Comparison of ENCODE assay signal across 11 cellular contexts in genomic region chr15:80250614-80251504, GRCh38. TPM values are rescaled to one million over a fixed set of nuclear protein-coding genes. Genes with fewer than 3 reads are reported as not detected.
A peak's percentile ranks its signal among the peaks of the same experiment; 100 is the strongest.
DNase-seq lines count a peak whose midpoint lies in the region; ATAC-seq and TF ChIP-seq lines count a peak whose summit lies in the region.
"Had no signal": no experiment of that assay in that cellular context is flagged by ENCODE, and none has a peak within 500 bp of the region (broad histone marks: within the 10 kb centered on the region; RNA-seq: fewer than 3 reads in every experiment).

No MANE protein-coding gene starts in this region.

- H3K4ac ChIP-seq in trophoblast cell (ENCODE audit: low read depth, low read length) = no peak overlapping the region

- no peak for TF ChIP-seq CTCF in WTC11 (IDR thresholded peaks at IDR 0.05)

- H3K18ac ChIP-seq in trophoblast cell (ENCODE audit: low read length) = no peak overlapping the region

- no peak overlapping the region for H3K23ac ChIP-seq in trophoblast cell (ENCODE audit: low read length)

- no peaks in the 10 kb centered on the region for H3K79me2 ChIP-seq in trophoblast cell (ENCODE audit: control insufficient read depth, insufficient read depth, low read length, poor library complexity)

- no peaks in the 10 kb centered on the region for H3K9me3 Mint-ChIP-seq in WTC11
- H3K9me3 Mint-ChIP-seq: T-helper 1 cell treated with Interleukin-12 subunit alpha and Interleukin-12 subunit beta and Interleukin-4 antibody, amounts not matched to agents 30 μg/mL and 1 μg/mL, for 36 hours had no signal

- no peak overlapping the region for H2BK12ac ChIP-seq in trophoblast cell (ENCODE audit: low read length)

- DNase-seq in WTC11 (ENCODE audit: low spot score) = no peak
- DNase-seq in trophoblast cell = no peak
- DNase-seq in cerebellar nuclear complex (lab: John Stamatoyannopoulos, UW) = no peak
- DNase-seq in DMS 273 treated with DMSO at 0.1 percent for 48 hours (lab: John Stamatoyannopoulos, UW) = no peak
- no peak for DNase-seq in central memory CD4-positive, alpha-beta T cell
- DNase-seq: NCI-H1105 treated with DMSO at 0.1 percent for 48 hours had no signal

- no peak overlapping the region for H2BK120ac ChIP-seq in trophoblast cell (ENCODE audit: insufficient read depth, low read length, poor library complexity)

- H3K27me3 Mint-ChIP-seq in WTC11 (ENCODE audit: low read depth) = peaks cover 59% of the 10 kb centered on the region

- H4K12ac ChIP-seq in trophoblast cell (ENCODE audit: low read depth, low read length) = no peak overlapping the region

- no peak overlapping the region for H3K14ac ChIP-seq in trophoblast cell (ENCODE audit: low read length)

- H3K9ac ChIP-seq in ES-I3 (ENCODE audit: low read depth, low read length) (peak overlapping the region; percentile 78; the same call in 1 of the 2 replicates), trophoblast cell (ENCODE audit: low read length) (no peak overlapping the region)

- H3K4me1 ChIP-seq in ES-I3 (ENCODE audit: insufficient read depth, low read length) (no peaks in the 10 kb centered on the region), trophoblast cell (ENCODE audit: control insufficient read depth in 1 of 2, insufficient read depth in 2 of 2, low read length in 2 of 2) (peaks cover 0 to 4% of the 10 kb centered on the region in 2 experiments)

- no peaks in the 10 kb centered on the region for H3K36me3 Mint-ChIP-seq in WTC11

- peaks cover 4% of the 10 kb centered on the region for H3K4me1 Mint-ChIP-seq in WTC11

- H3K27me3 ChIP-seq in trophoblast cell (ENCODE audit: insufficient read depth, low read length) = peaks cover 12% of the 10 kb centered on the region

- H3K4me3 ChIP-seq in iPS-11a (ENCODE audit: low read depth, low read length) = peak overlapping the region; percentile 44
- H3K4me3 ChIP-seq in trophoblast cell (ENCODE audit: low read depth, low read length) = no peak overlapping the region

- H3K36me3 ChIP-seq in ES-I3 (ENCODE audit: insufficient read depth, low read length) (no peaks in the 10 kb centered on the region), trophoblast cell (ENCODE audit: control insufficient read depth in 1 of 2, insufficient read depth in 2 of 2, low read length in 2 of 2) (no peaks in the 10 kb centered on the region)

- no peak overlapping the region for H2BK5ac ChIP-seq in trophoblast cell (ENCODE audit: low read depth, low read length, poor library complexity)

- no CpG with 5 or more reads among the region's 21 CpGs for WGBS in trophoblast cell (ENCODE audit: extremely low coverage, insufficient coverage, insufficient read length)

- H4K91ac ChIP-seq in trophoblast cell (ENCODE audit: low read depth, low read length) = no peak overlapping the region

- CTCF ChIA-PET in WTC11 (lab: Charles Lee) = interaction anchor here (1.1 kb wide), 1 partner anchor 59 kb away, joined by 4 read pairs; no protein-coding TSS in a partner anchor

- no peak overlapping the region for H2AFZ ChIP-seq in trophoblast cell (ENCODE audit: insufficient read depth, low read length, poor library complexity)

- H3K9me3 ChIP-seq in ES-I3 (ENCODE audit: control insufficient read depth, insufficient read depth, low read length) = no peaks in the 10 kb centered on the region
- H3K9me3 ChIP-seq in trophoblast cell (ENCODE audit: insufficient read depth, low read depth, low read length) = no peaks in the 10 kb centered on the region

- POLR2A ChIA-PET in WTC11 (lab: Charles Lee) = no interaction called here

- no peak overlapping the region for H2AK5ac ChIP-seq in trophoblast cell (ENCODE audit: low read length)

- H3K27ac Mint-ChIP-seq in WTC11 = no peak overlapping the region
- H3K27ac Mint-ChIP-seq: T-helper 1 cell treated with Interleukin-12 subunit alpha and Interleukin-12 subunit beta and Interleukin-4 antibody, amounts not matched to agents 30 μg/mL and 1 μg/mL, for 36 hours had no signal

- peak overlapping the region; percentile 99 for H3K4me2 ChIP-seq in trophoblast cell (ENCODE audit: low read length)

- H3K27ac ChIP-seq in trophoblast cell (ENCODE audit: low read depth, low read length) = no peak overlapping the region

- peak overlapping the region; percentile 65 for H3K4me3 Mint-ChIP-seq in WTC11
- H3K4me3 Mint-ChIP-seq: T-helper 1 cell treated with Interleukin-12 subunit alpha and Interleukin-12 subunit beta and Interleukin-4 antibody, amounts not matched to agents 30 μg/mL and 1 μg/mL, for 36 hours had no signal

- ATAC-seq in WTC11 = no peak
- no peak for ATAC-seq in GM18861 (IDR thresholded peaks at IDR 0.05; ENCODE audit: unreplicated experiment)
- ATAC-seq: sciatic nerve had no signal

- H4K8ac ChIP-seq in trophoblast cell (ENCODE audit: low read depth, low read length) = no peak overlapping the region

- no peaks in the 10 kb centered on the region for H3K79me1 ChIP-seq in trophoblast cell (ENCODE audit: low read length)

TF ChIP-seq in WTC11, 78 proteins besides CTCF, POLR2A, EP300 and RAD21:
- TF ChIP-seq ZSCAN18 (CRISPR knock-in tag; IDR thresholded peaks at IDR 0.05) = no peak
- TF ChIP-seq GTF2I (CRISPR knock-in tag; conservative IDR thresholded peaks at IDR 0.05) = no peak
- no peak for TF ChIP-seq ZNF219 (CRISPR knock-in tag; IDR thresholded peaks at IDR 0.05; ENCODE audit: borderline replicate concordance)
- TF ChIP-seq HMGA2 (CRISPR knock-in tag; IDR thresholded peaks at IDR 0.05) = no peak
TF ChIP-seq in WTC11: peak in this region for 0.

RNA-seq across cellular contexts. Expression of gene CTXND1, which starts 1.2 kb away (rescaled TPM):
- total RNA-seq in WTC11 (2021) = 0.04 to 0.05 TPM in 2 of 3 replicates, not detected in the other
- 0.18 and 0.19 TPM in 2 replicates for polyA plus RNA-seq in trophoblast cell (2013)
